21 cellular contexts compared by ENCODE assay signal in the genomic region with DNA sequence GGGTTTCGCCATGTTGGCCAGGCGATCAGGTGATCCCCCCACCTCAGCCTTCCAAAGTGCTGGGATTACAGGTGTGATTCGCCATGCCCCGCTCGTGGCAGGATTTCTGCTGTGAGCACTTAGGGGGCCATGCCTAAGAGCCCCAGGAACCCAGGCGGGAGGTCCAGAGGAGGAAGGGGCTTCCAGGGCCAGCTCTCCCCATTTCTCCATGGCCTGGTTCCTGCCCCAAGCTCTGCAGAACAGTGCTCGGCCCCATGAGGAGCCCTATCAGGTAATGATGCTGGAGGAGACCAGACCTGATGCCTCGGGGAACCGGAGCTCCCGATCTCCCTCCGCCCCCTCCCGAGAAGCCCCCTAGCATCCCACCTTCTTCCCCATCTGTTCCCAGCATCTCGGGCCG.
"Had no signal": no experiment of that assay in that cellular context is flagged by ENCODE, and none has a peak within 500 bp of the region (broad histone marks: within the 10 kb centered on the region; RNA-seq: fewer than 3 reads in every experiment).

No MANE protein-coding gene starts in this region.

- H3K9me3 ChIP-seq: MG63 had no signal

- H3K27ac Mint-ChIP-seq: activated CD4-positive, alpha-beta memory T cell treated with anti-CD3 and anti-CD28 coated beads, Interleukin-2, amount 10 ng/mL, durations not matched to agents 7 days and 5 days; activated CD4-positive, alpha-beta T cell treated with anti-CD3 and anti-CD28 coated beads, Interleukin-2, amount 10 ng/mL, durations not matched to agents 7 days and 5 days; activated naive CD4-positive, alpha-beta T cell treated with anti-CD3 and anti-CD28 coated beads, Interleukin-2, amount 10 ng/mL, durations not matched to agents 7 days and 5 days; activated naive CD8-positive, alpha-beta T cell treated with anti-CD3 and anti-CD28 coated beads for 36 hours; activated T-cell treated with anti-CD3 and anti-CD28 coated beads, Interleukin-2, amount 50 U/mL, for 72 hours; activated T-helper 2 cell treated with anti-CD3 and anti-CD28 coated beads, Interferon-gamma antibody, Interleukin-2, Interleukin-4, amounts not matched to agents 10 μg/mL and 5 μg/mL and 100 μg/mL, durations not matched to agents 14 hours and 24 hours and 36 hours; T-helper 17 cell had no signal

- H3K36me3 ChIP-seq: brain microvascular endothelial cell, MG63 had no signal

- H3K4me3 ChIP-seq: MG63 had no signal

- H3K4me1 Mint-ChIP-seq: activated CD4-positive, alpha-beta memory T cell treated with anti-CD3 and anti-CD28 coated beads, Interleukin-2, amount 10 ng/mL, durations not matched to agents 7 days and 5 days; activated CD4-positive, alpha-beta T cell treated with anti-CD3 and anti-CD28 coated beads, Interleukin-2, amount 10 ng/mL, durations not matched to agents 7 days and 5 days; activated naive CD4-positive, alpha-beta T cell treated with anti-CD3 and anti-CD28 coated beads, Interleukin-2, amount 10 ng/mL, durations not matched to agents 7 days and 5 days; activated naive CD8-positive, alpha-beta T cell treated with anti-CD3 and anti-CD28 coated beads for 36 hours had no signal

- H3K9me3 Mint-ChIP-seq: activated CD4-positive, alpha-beta memory T cell treated with anti-CD3 and anti-CD28 coated beads, Interleukin-2, amount 10 ng/mL, durations not matched to agents 7 days and 5 days; activated CD4-positive, alpha-beta T cell treated with anti-CD3 and anti-CD28 coated beads, Interleukin-2, amount 10 ng/mL, durations not matched to agents 7 days and 5 days; activated naive CD4-positive, alpha-beta T cell treated with anti-CD3 and anti-CD28 coated beads, Interleukin-2, amount 10 ng/mL, durations not matched to agents 7 days and 5 days; activated naive CD8-positive, alpha-beta T cell treated with anti-CD3 and anti-CD28 coated beads for 36 hours; activated T-cell treated with anti-CD3 and anti-CD28 coated beads, Interleukin-2, amount 50 U/mL, for 72 hours; activated T-helper 2 cell treated with anti-CD3 and anti-CD28 coated beads, Interferon-gamma antibody, Interleukin-2, Interleukin-4, amounts not matched to agents 10 μg/mL and 5 μg/mL and 100 μg/mL, durations not matched to agents 14 hours and 24 hours and 36 hours had no signal

- H3K4me3 Mint-ChIP-seq: activated CD4-positive, alpha-beta memory T cell treated with anti-CD3 and anti-CD28 coated beads, Interleukin-2, amount 10 ng/mL, durations not matched to agents 7 days and 5 days; activated CD4-positive, alpha-beta T cell treated with anti-CD3 and anti-CD28 coated beads, Interleukin-2, amount 10 ng/mL, durations not matched to agents 7 days and 5 days; activated naive CD4-positive, alpha-beta T cell treated with anti-CD3 and anti-CD28 coated beads, Interleukin-2, amount 10 ng/mL, durations not matched to agents 7 days and 5 days; activated naive CD8-positive, alpha-beta T cell treated with anti-CD3 and anti-CD28 coated beads for 36 hours; activated T-cell treated with anti-CD3 and anti-CD28 coated beads, Interleukin-2, amount 50 U/mL, for 72 hours; T-helper 17 cell had no signal

- H3K27me3 ChIP-seq: brain microvascular endothelial cell, MG63 had no signal

- H3K27ac ChIP-seq: brain microvascular endothelial cell had no signal

- ATAC-seq: activated T-cell treated with anti-CD3 and anti-CD28 coated beads, Interleukin-2, amount 50 U/mL, for 72 hours; PC-3; T-helper 17 cell had no signal

- DNase-seq: activated CD4-positive, alpha-beta memory T cell treated with anti-CD3 and anti-CD28 coated beads, Interleukin-2, amount 10 ng/mL, durations not matched to agents 7 days and 5 days; activated CD4-positive, alpha-beta T cell treated with anti-CD3 and anti-CD28 coated beads, Interleukin-2, amount 10 ng/mL, durations not matched to agents 7 days and 5 days; activated CD4-positive, CD25-positive, alpha-beta regulatory T cell; activated CD8-positive, alpha-beta memory T cell treated with anti-CD3 and anti-CD28 coated beads, Interleukin-2, amount 50 U/mL, for 4 hours; activated gamma-delta T cell treated with Interleukin-2 at 50 U/mL for 16 hours; activated naive CD4-positive, alpha-beta T cell treated with anti-CD3 and anti-CD28 coated beads, Interleukin-2, amount 10 ng/mL, durations not matched to agents 7 days and 5 days; activated naive CD8-positive, alpha-beta T cell treated with anti-CD3 and anti-CD28 coated beads for 36 hours; activated T-cell treated with anti-CD3 and anti-CD28 coated beads, Interleukin-2, amount 50 U/mL, for 72 hours; brain microvascular endothelial cell; MG63; NCI-H1105; NCI-H1436; NCI-H187; NCI-H2081; NCI-H446; NCI-H524; PC-3; SIG-M5; T-helper 17 cell; T-helper 9 cell had no signal

- H3K27me3 Mint-ChIP-seq: activated CD4-positive, alpha-beta T cell treated with anti-CD3 and anti-CD28 coated beads, Interleukin-2, amount 10 ng/mL, durations not matched to agents 7 days and 5 days; activated naive CD8-positive, alpha-beta T cell treated with anti-CD3 and anti-CD28 coated beads for 36 hours; T-helper 17 cell had no signal

- H3K36me3 Mint-ChIP-seq: activated naive CD4-positive, alpha-beta T cell treated with anti-CD3 and anti-CD28 coated beads, Interleukin-2, amount 10 ng/mL, durations not matched to agents 7 days and 5 days; activated naive CD8-positive, alpha-beta T cell treated with anti-CD3 and anti-CD28 coated beads for 36 hours had no signal
